ENCODE assay signal across 21 cellular contexts in genomic region chr14:33714527-33715222, GRCh38.
DNase-seq lines count a peak whose midpoint lies in the region; ATAC-seq, FAIRE-seq and TF ChIP-seq lines count a peak whose summit lies in the region.
"Had no signal": no experiment of that assay in that cellular context is flagged by ENCODE, and none has a peak within 500 bp of the region (broad histone marks: within the 10 kb centered on the region; RNA-seq: fewer than 3 reads in every experiment).

No MANE protein-coding gene starts in this region.

- TF ChIP-seq POLR2A in HepG2 (IDR thresholded peaks at IDR 0.05; ENCODE audit: insufficient read depth in 1 of 2, low read depth in 2 of 2, low read length in 2 of 2) (no peak), right lobe of liver (IDR thresholded peaks at IDR 0.05) (no peak)

- in situ Hi-C loops in HepG2 (cut with HindIII; ENCODE audit: extremely low pct_ligation_motif_present, low pct_unique_long_range_greater_than_20kb), result no loop called here

- H3K9me3 ChIP-seq in HepG2 (ENCODE audit: low read length), result no peaks in the 10 kb centered on the region
- no peaks in the 10 kb centered on the region for H3K9me3 ChIP-seq in right lobe of liver
- no peaks in the 10 kb centered on the region for H3K9me3 ChIP-seq in adipocyte (ENCODE audit: control insufficient read depth, low read length)
- H3K9me3 ChIP-seq: prostate gland, thyroid gland had no signal

- H3K36me3 ChIP-seq in HepG2 (replicated peaks in 1 of 2; ENCODE audit: control insufficient read depth in 1 of 2, insufficient read depth in 2 of 2, low read length in 2 of 2), result no peaks in the 10 kb centered on the region
- H3K36me3 ChIP-seq in right lobe of liver, result no peaks in the 10 kb centered on the region
- H3K36me3 ChIP-seq in adipocyte (ENCODE audit: control insufficient read depth, insufficient read depth, low read length, severe bottlenecking), result no peaks in the 10 kb centered on the region
- H3K36me3 ChIP-seq: prostate gland, thyroid gland had no signal

- H3K4me2 ChIP-seq in HepG2 (ENCODE audit: low read depth, low read length), result no peak overlapping the region

- TF ChIP-seq EP300 in HepG2 (IDR thresholded peaks at IDR 0.05; ENCODE audit: low read depth in 2 of 2, low read length in 2 of 2) (no peak), HepG2 (CRISPR knock-in tag; IDR thresholded peaks at IDR 0.05; ENCODE audit: borderline replicate concordance) (no peak)

- POLR2A ChIA-PET in HepG2 (lab: Yijun Ruan, JAX), result no interaction called here

- no peak for TF ChIP-seq CTCF in HepG2 (CRISPR knock-in tag; IDR thresholded peaks at IDR 0.05)
- no peak for TF ChIP-seq CTCF in right lobe of liver (IDR thresholded peaks at IDR 0.05)
- TF ChIP-seq CTCF in foreskin fibroblast (IDR thresholded peaks at IDR 0.05; ENCODE audit: low read depth, low read length), result no peak

- FAIRE-seq in HepG2 (lab: Jason Lieb, UNC), result no peak
- FAIRE-seq: A204.1, frontal cortex, GM18507 had no signal

- H2AFZ ChIP-seq in HepG2 (ENCODE audit: low read length), result no peak overlapping the region

- ATAC-seq in HepG2 (no peak), right lobe of liver (no peak), HG02588 (IDR thresholded peaks at IDR 0.05; ENCODE audit: unreplicated experiment) (no peak)
- ATAC-seq: natural killer cell; stimulated activated effector memory CD8-positive, alpha-beta T cell treated with anti-CD3 and anti-CD28 coated beads, Interleukin-12 subunit alpha, Interleukin-12 subunit beta, amount 100 ng/mL, for 72 hours had no signal

- H3K9ac ChIP-seq in HepG2 (ENCODE audit: insufficient read depth, low read depth, low read length) (no peak overlapping the region), adipocyte (ENCODE audit: low read length) (no peak overlapping the region)

- H3K4me1 ChIP-seq in HepG2 (ENCODE audit: insufficient read depth, low read length) (no peaks in the 10 kb centered on the region), right lobe of liver (no peaks in the 10 kb centered on the region), adipocyte (ENCODE audit: control insufficient read depth, insufficient read depth, low read length) (peaks cover 6% of the 10 kb centered on the region)
- H3K4me1 ChIP-seq: prostate gland, thyroid gland had no signal

- DNase-seq in HepG2 (ENCODE audit: low spot score) (no peak), right lobe of liver (no peak), adipocyte (ENCODE audit: low read depth) (peak; percentile 49), foreskin fibroblast (peak; percentile 67 to 80), DMS153 treated with DMSO at 0.1 percent for 48 hours (lab: John Stamatoyannopoulos, UW; ENCODE audit: unreplicated experiment) (no peak), substantia nigra (lab: John Stamatoyannopoulos, UW) (no peak), SHP77 treated with DMSO at 0.1 percent for 48 hours (lab: John Stamatoyannopoulos, UW) (no peak)
- DNase-seq: activated CD4-positive, CD25-positive, alpha-beta regulatory T cell treated with anti-CD3 and anti-CD28 coated beads, Interleukin-2, amount 50 U/mL, for 72 hours; effector memory CD4-positive, alpha-beta T cell; mesendoderm; natural killer cell; NCI-H1930; SHP77; stimulated activated CD4-positive, alpha-beta T cell treated with anti-CD3 and anti-CD28 coated beads, Interleukin-12 subunit alpha, Interleukin-12 subunit beta, amount 100 ng/mL, for 4 hours; thyroid gland had no signal

- intact Hi-C loops in HepG2 (cut with micrococcal nuclease; ENCODE audit: unreplicated experiment), result no loop called here
- intact Hi-C loops in right lobe of liver (cut with DNase I), result no loop called here

- H3K27me3 ChIP-seq in HepG2 (ENCODE audit: control insufficient read depth in 1 of 2, insufficient read depth in 2 of 2, low read length in 2 of 2) (peaks cover 0 to 17% of the 10 kb centered on the region in 2 experiments; a peak in 4 of 5 replicates), right lobe of liver (no peaks in the 10 kb centered on the region), adipocyte (replicated peaks; ENCODE audit: control insufficient read depth, insufficient read depth, low read length) (peaks cover 5% of the 10 kb centered on the region)
- H3K27me3 ChIP-seq: thyroid gland had no signal

- no peak for TF ChIP-seq RAD21 in HepG2 (CRISPR knock-in tag; IDR thresholded peaks at IDR 0.05)

- WGBS in HepG2 (ENCODE audit: low lambda C conversion rate), result 3% methylated on average over 1 of the region's 1 CpG
- WGBS in right lobe of liver (ENCODE audit: insufficient coverage, low coverage, low lambda C conversion rate, missing lambda C conversion rate), result 32% methylated on average over 1 of the region's 1 CpG

- BruUV-seq in HepG2 (replicated peaks; lab: Mats Ljungman, UMichigan), result no TSS peak

- H3K79me2 ChIP-seq in HepG2 (ENCODE audit: insufficient read depth, low read length), result no peaks in the 10 kb centered on the region

- H4K20me1 ChIP-seq in HepG2 (ENCODE audit: insufficient read depth, low read length), result no peaks in the 10 kb centered on the region

- H3K4me3 ChIP-seq in HepG2 (replicated peaks in 1 of 3; ENCODE audit: insufficient read depth in 1 of 3, low read depth in 2 of 3, low read length in 3 of 3) (no peak overlapping the region), right lobe of liver (no peak overlapping the region), adipocyte (ENCODE audit: low read length) (no peak overlapping the region), foreskin fibroblast (ENCODE audit: low read depth in 1 of 2, low read length in 2 of 2) (no peak overlapping the region)
- H3K4me3 ChIP-seq: prostate gland, thyroid gland had no signal

- CTCF ChIA-PET in HepG2 (lab: Yijun Ruan, JAX; ENCODE audit: low intra/inter-chr PET ratio, low total read pairs), result no interaction called here

- H3K27ac ChIP-seq in HepG2 (ENCODE audit: extremely low read length, insufficient read depth, low read length) (no peak overlapping the region), right lobe of liver (no peak overlapping the region), substantia nigra (ENCODE audit: low read depth, low read length, poor library complexity, severe bottlenecking) (no peak overlapping the region)
- H3K27ac ChIP-seq: prostate gland, thyroid gland had no signal

TF ChIP-seq in HepG2, 621 proteins besides CTCF, POLR2A, EP300 and RAD21:
- TF ChIP-seq KAT7 (CRISPR knock-in tag; IDR thresholded peaks at IDR 0.05; ENCODE audit: borderline replicate concordance) (no peak), ZNF33A (CRISPR knock-in tag; IDR thresholded peaks at IDR 0.05; ENCODE audit: borderline replicate concordance) (no peak), CC2D1A (CRISPR knock-in tag; IDR thresholded peaks at IDR 0.05) (no peak), SNAI1 (CRISPR knock-in tag; IDR thresholded peaks at IDR 0.05; ENCODE audit: borderline replicate concordance) (no peak), ZHX1 (CRISPR knock-in tag; IDR thresholded peaks at IDR 0.05; ENCODE audit: low read depth) (no peak), ZMYM3 (CRISPR knock-in tag; IDR thresholded peaks at IDR 0.05) (no peak), ZNF792 (CRISPR knock-in tag; IDR thresholded peaks at IDR 0.05) (no peak), ATF7 (IDR thresholded peaks at IDR 0.05) (peak; percentile 57; the same call in 1 of the 2 replicates), ATF7 (CRISPR knock-in tag; IDR thresholded peaks at IDR 0.05) (no peak), ZIK1 (CRISPR knock-in tag; IDR thresholded peaks at IDR 0.05; ENCODE audit: borderline replicate concordance, low read depth) (no peak), TP53 (CRISPR knock-in tag; conservative IDR thresholded peaks at IDR 0.05) (no peak), ZNF878 (CRISPR knock-in tag; IDR thresholded peaks at IDR 0.05) (no peak), CREB1 (IDR thresholded peaks at IDR 0.05) (peak; percentile 79), CREB1 (CRISPR knock-in tag; IDR thresholded peaks at IDR 0.05) (no peak), ZNF563 (CRISPR knock-in tag; IDR thresholded peaks at IDR 0.05) (no peak), SRF (IDR thresholded peaks at IDR 0.05; ENCODE audit: low read depth, low read length) (no peak), PBX3 (CRISPR knock-in tag; IDR thresholded peaks at IDR 0.05; ENCODE audit: borderline replicate concordance) (no peak), MLX (CRISPR knock-in tag; IDR thresholded peaks at IDR 0.05) (no peak)

Comparison
In these comparisons a context has a peak if more than half of its experiments do, and no peak if none do; other contexts are left out.
1. DNase-seq: peak in adipocyte (single experiment) and foreskin fibroblast (2 of 2); none in HepG2 (single experiment), right lobe of liver (0 of 3), DMS153 treated with DMSO at 0.1 percent for 48 hours (single experiment), substantia nigra (0 of 49) and SHP77 treated with DMSO at 0.1 percent for 48 hours (single experiment).